Comparison of ENCODE assay signal across 8 cellular contexts in the genomic region with DNA sequence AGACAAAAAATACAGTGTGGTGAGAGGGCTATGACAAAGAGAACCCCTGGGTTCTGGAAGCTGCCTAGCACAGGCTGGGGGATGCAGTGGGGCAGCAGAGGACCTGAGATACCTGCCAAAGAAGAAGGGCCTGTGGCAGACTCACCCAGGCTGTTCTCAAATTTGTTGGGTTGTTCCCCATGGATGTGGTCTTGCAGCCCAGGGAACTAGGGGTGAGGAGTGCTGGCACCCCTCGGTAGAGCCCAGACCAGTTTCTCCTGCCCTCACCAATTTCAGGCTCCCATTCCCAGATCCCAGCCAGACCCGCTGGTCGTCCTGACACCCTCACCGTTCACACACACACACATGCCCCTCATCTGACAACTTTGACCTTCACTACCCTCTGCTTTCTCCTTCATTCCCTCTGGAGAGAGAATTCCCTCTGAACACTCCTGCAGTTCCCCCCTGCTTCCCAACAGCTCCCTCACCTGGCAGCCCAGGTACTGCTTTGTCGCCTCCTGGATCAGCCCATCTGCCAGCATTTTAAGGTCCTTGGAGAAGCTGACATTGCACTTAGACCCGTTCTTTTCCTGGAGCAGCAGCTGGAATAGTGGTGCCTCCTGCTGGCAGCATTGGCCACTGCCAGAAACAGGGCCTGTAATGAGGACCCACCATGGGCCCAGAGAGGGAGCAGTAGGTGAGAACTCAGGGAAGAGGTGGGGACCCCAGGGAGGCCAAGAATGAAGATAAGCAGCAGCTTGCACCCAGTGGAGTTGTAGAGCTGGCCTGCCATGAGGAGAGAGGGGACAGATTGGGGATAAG. TPM values are rescaled to one million over a fixed set of nuclear protein-coding genes. Genes with fewer than 3 reads are reported as not detected.
DNase-seq lines count a peak whose midpoint lies in the region; ATAC-seq, FAIRE-seq and TF ChIP-seq lines count a peak whose summit lies in the region.

No MANE protein-coding gene starts in this region.

- TF ChIP-seq CTCF in endothelial cell of umbilical vein (IDR thresholded peaks at IDR 0.05; ENCODE audit: extremely low read depth in 1 of 2, insufficient read depth in 1 of 2, low read depth in 1 of 2, low read length in 2 of 2), result peak; percentile 89 to 96

- peak overlapping the region in 1 of 2 experiments; percentile 16 for H3K18ac ChIP-seq in mesenchymal stem cell (ENCODE audit: low read depth in 1 of 2, low read length in 2 of 2)

- POLR2A ChIA-PET in endothelial cell of umbilical vein (lab: Charles Lee), result interaction anchor here (0.6 kb wide), 1 partner anchor 8 kb away, joined by 5 read pairs; no protein-coding TSS in a partner anchor

- peak; percentile 47 for ATAC-seq in HG02798 (IDR thresholded peaks at IDR 0.05; ENCODE audit: poor library complexity, unreplicated experiment)
- ATAC-seq in HG02973 (IDR thresholded peaks at IDR 0.05; ENCODE audit: unreplicated experiment), result no peak

- H3K9me3 ChIP-seq in endothelial cell of umbilical vein (replicated peaks; ENCODE audit: control insufficient read depth, insufficient read depth, low read length), result no peaks in the 10 kb centered on the region
- no peaks in the 10 kb centered on the region for H3K9me3 ChIP-seq in mesenchymal stem cell (ENCODE audit: control insufficient read depth, low read length)

- H3K9ac ChIP-seq in endothelial cell of umbilical vein (replicated peaks; ENCODE audit: extremely low read depth, insufficient read depth, low read length), result no peak overlapping the region
- peak overlapping the region; percentile 89 for H3K9ac ChIP-seq in mesenchymal stem cell (ENCODE audit: low read length)

- no TSS peak for BruUV-seq in endothelial cell of umbilical vein (replicated peaks; lab: Mats Ljungman, UMichigan)

- no peak overlapping the region for H2BK5ac ChIP-seq in mesenchymal stem cell (ENCODE audit: low read depth, low read length, poor library complexity, severe bottlenecking)

- intact Hi-C loops in endothelial cell of umbilical vein (cut with micrococcal nuclease), result loop anchor here (1.0 to 5.0 kb wide), 6 partner anchors 8 to 91 kb away; partner anchors contain the start of genes CD63, ORMDL2 and SARNP

- DNase-seq in Daoy (ENCODE audit: low read depth) (peak; percentile 66), NCI-H446 treated with DMSO at 0.1 percent for 48 hours (lab: John Stamatoyannopoulos, UW) (peak; percentile 27), endothelial cell of umbilical vein (ENCODE audit: low read depth, low spot score) (peak; percentile 69), mesenchymal stem cell (peak; percentile 68), superior temporal gyrus (ENCODE audit: extremely low spot score) (peak; percentile 75)
- peak; percentile 45 to 51 for DNase-seq in activated CD4-positive, alpha-beta T cell treated with anti-CD3 and anti-CD28 coated beads, Interleukin-2, amount 50 U/mL, for 4 hours

- H3K4ac ChIP-seq in mesenchymal stem cell (ENCODE audit: low read depth in 1 of 2, low read length in 2 of 2), result no peak overlapping the region

- H3K9me1 ChIP-seq in endothelial cell of umbilical vein (replicated peaks; ENCODE audit: control insufficient read depth, extremely low read depth, insufficient read depth, low read length), result no peaks in the 10 kb centered on the region

- peak overlapping the region in 1 of 2 experiments; percentile 81 for H3K23ac ChIP-seq in mesenchymal stem cell (ENCODE audit: low read length in 2 of 2)

- H2AFZ ChIP-seq in endothelial cell of umbilical vein (ENCODE audit: low read depth, low read length) (no peak overlapping the region), mesenchymal stem cell (ENCODE audit: low read depth, low read length) (peak overlapping the region; percentile 36)

- H4K8ac ChIP-seq in mesenchymal stem cell (ENCODE audit: low read length), result peak overlapping the region; percentile 89

- no peak overlapping the region for H3K4me2 ChIP-seq in endothelial cell of umbilical vein (ENCODE audit: insufficient read depth, low read length)
- H3K4me2 ChIP-seq in mesenchymal stem cell (ENCODE audit: low read length, poor library complexity, severe bottlenecking), result no peak overlapping the region

- H2BK15ac ChIP-seq in mesenchymal stem cell (ENCODE audit: low read depth, poor library complexity, severe bottlenecking), result peak overlapping the region; percentile 80

- H3K27ac ChIP-seq in endothelial cell of umbilical vein (ENCODE audit: insufficient read depth, low read depth, low read length) (no peak overlapping the region), mesenchymal stem cell (ENCODE audit: low read length, poor library complexity, severe bottlenecking) (no peak overlapping the region)

- H2BK120ac ChIP-seq in mesenchymal stem cell (ENCODE audit: low read depth, low read length), result no peak overlapping the region

- FAIRE-seq in endothelial cell of umbilical vein (lab: Jason Lieb, UNC), result peak; percentile 83

- no peak for TF ChIP-seq POLR2A in endothelial cell of umbilical vein (IDR thresholded peaks at IDR 0.05; ENCODE audit: low read depth, low read length)

- H2BK12ac ChIP-seq in mesenchymal stem cell (ENCODE audit: low read length in 2 of 2), result peak overlapping the region in 1 of 2 experiments; percentile 17

- H4K91ac ChIP-seq in mesenchymal stem cell (ENCODE audit: low read length), result no peak overlapping the region

- peaks cover 7% of the 10 kb centered on the region for H3K79me1 ChIP-seq in mesenchymal stem cell (replicated peaks; ENCODE audit: low read length, poor library complexity, severe bottlenecking)

- no peak overlapping the region for H3K4me3 ChIP-seq in endothelial cell of umbilical vein (replicated peaks in 1 of 3; ENCODE audit: insufficient read depth in 1 of 3, low read depth in 1 of 3, low read length in 3 of 3)
- peak overlapping the region in 1 of 2 experiments; percentile 83 for H3K4me3 ChIP-seq in mesenchymal stem cell (ENCODE audit: insufficient read depth in 1 of 2, low read depth in 1 of 2, low read length in 2 of 2)

- no peak overlapping the region for H2AK5ac ChIP-seq in mesenchymal stem cell (ENCODE audit: low read length, severe bottlenecking)

- H3K36me3 ChIP-seq in endothelial cell of umbilical vein (ENCODE audit: control insufficient read depth in 2 of 2, extremely low read depth in 1 of 2, insufficient read depth in 2 of 2, low read length in 2 of 2) (no peaks in the 10 kb centered on the region), mesenchymal stem cell (ENCODE audit: control insufficient read depth in 1 of 2, insufficient read depth in 2 of 2, low read depth in 1 of 2, low read length in 2 of 2) (peaks cover 4 to 6% of the 10 kb centered on the region in 2 experiments)

- H3K79me2 ChIP-seq in endothelial cell of umbilical vein (ENCODE audit: control insufficient read depth, insufficient read depth, low read length), result no peaks in the 10 kb centered on the region

- dilution Hi-C loops in endothelial cell of umbilical vein (cut with MboI; ENCODE audit: extremely low pct_ligation_motif_present, low sequenced_read_pairs), result no loop called here

- CTCF ChIA-PET in endothelial cell of umbilical vein (lab: Charles Lee), result interaction anchor here (0.6 to 8.2 kb wide), 18 partner anchors 7 to 548 kb away, joined by 3 to 151 read pairs (median 7); partner anchors contain the start of genes BLOC1S1, CD63, RAB5B and RDH5

- H4K20me1 ChIP-seq in endothelial cell of umbilical vein (replicated peaks; ENCODE audit: control insufficient read depth, extremely low read depth, insufficient read depth, low read length), result no peaks in the 10 kb centered on the region

- H3K14ac ChIP-seq in mesenchymal stem cell (ENCODE audit: low read length in 2 of 2), result no peak overlapping the region

- WGBS in mesenchymal stem cell, result 52% methylated on average over 6 of the region's 6 CpGs

- H3K27me3 ChIP-seq in endothelial cell of umbilical vein (ENCODE audit: control insufficient read depth in 2 of 2, insufficient read depth in 2 of 2, low read length in 2 of 2), result no peaks in the 10 kb centered on the region
- no peaks in the 10 kb centered on the region for H3K27me3 ChIP-seq in mesenchymal stem cell (ENCODE audit: control insufficient read depth in 1 of 2, insufficient read depth in 1 of 2, low read length in 2 of 2)

- H3K4me1 ChIP-seq in endothelial cell of umbilical vein (ENCODE audit: control insufficient read depth, extremely low read depth, insufficient read depth, low read length) (peaks cover 11% of the 10 kb centered on the region), mesenchymal stem cell (ENCODE audit: control insufficient read depth, insufficient read depth, low read depth, low read length) (peaks cover 11% of the 10 kb centered on the region)

RNA-seq across cellular contexts. Expression of gene GDF11, which starts 5.9 kb away (rescaled TPM):
- 1.5 and 2.5 TPM in 2 replicates for total RNA-seq in Daoy (2014; rRNA removed; shearing (Covaris generic))
- 18.7 and 19.8 TPM in 2 replicates for total RNA-seq in endothelial cell of umbilical vein
- 10.0 and 11.6 TPM in 2 replicates for polyA plus RNA-seq in endothelial cell of umbilical vein
- polyA plus RNA-seq in endothelial cell of umbilical vein (2011; cell fraction: cytosol; rRNA removed), result 7.6 and 9.6 TPM in 2 replicates
- 4.3 and 4.6 TPM in 2 replicates for polyA plus RNA-seq in endothelial cell of umbilical vein (2011; cell fraction: nucleus; rRNA removed)
- 18.4 and 22.3 TPM in 2 replicates for polyA plus RNA-seq in endothelial cell of umbilical vein (2012)
- 7.5 and 10.6 TPM in 2 replicates for polyA minus RNA-seq in endothelial cell of umbilical vein
- polyA minus RNA-seq in endothelial cell of umbilical vein (2011; cell fraction: cytosol; rRNA and poly(A)+ RNA removed), result 3.0 TPM
- 2.3 and 5.0 TPM in 2 replicates for polyA minus RNA-seq in endothelial cell of umbilical vein (2011; cell fraction: nucleus; rRNA and poly(A)+ RNA removed)
- polyA plus RNA-seq in mesenchymal stem cell (2013, experiment 1 of 2), result 23.3 TPM
- polyA plus RNA-seq in mesenchymal stem cell (2013, experiment 2 of 2), result 21.7 TPM

RNA-seq across cellular contexts. Expression of gene CD63, which starts 8.2 kb away (rescaled TPM):
- 638 and 824 TPM in 2 replicates for total RNA-seq in Daoy (2014; rRNA removed; shearing (Covaris generic))
- total RNA-seq in endothelial cell of umbilical vein, result 1,054 and 1,063 TPM in 2 replicates
- 1,429 and 1,536 TPM in 2 replicates for polyA plus RNA-seq in endothelial cell of umbilical vein
- polyA plus RNA-seq in endothelial cell of umbilical vein (2011; cell fraction: cytosol; rRNA removed), result 1,126 and 1,307 TPM in 2 replicates
- polyA plus RNA-seq in endothelial cell of umbilical vein (2011; cell fraction: nucleus; rRNA removed), result 455 and 538 TPM in 2 replicates
- 1,051 and 1,290 TPM in 2 replicates for polyA plus RNA-seq in endothelial cell of umbilical vein (2012)
- 582 and 611 TPM in 2 replicates for polyA minus RNA-seq in endothelial cell of umbilical vein
- polyA minus RNA-seq in endothelial cell of umbilical vein (2011; cell fraction: cytosol; rRNA and poly(A)+ RNA removed), result 121 TPM
- 62.3 and 71.7 TPM in 2 replicates for polyA minus RNA-seq in endothelial cell of umbilical vein (2011; cell fraction: nucleus; rRNA and poly(A)+ RNA removed)
- 3,698 TPM for polyA plus RNA-seq in mesenchymal stem cell (2013, experiment 1 of 2)
- polyA plus RNA-seq in mesenchymal stem cell (2013, experiment 2 of 2), result 3,754 TPM

RNA-seq across cellular contexts. Expression of gene RDH5, which starts 16.8 kb away (rescaled TPM):
- 2.2 and 4.5 TPM in 2 replicates for total RNA-seq in Daoy (2014; rRNA removed; shearing (Covaris generic))
- 2.7 and 6.1 TPM in 2 replicates for total RNA-seq in endothelial cell of umbilical vein
- polyA plus RNA-seq in endothelial cell of umbilical vein, result 3.5 and 3.7 TPM in 2 replicates
- polyA plus RNA-seq in endothelial cell of umbilical vein (2011; cell fraction: cytosol; rRNA removed), result 1.1 and 1.7 TPM in 2 replicates
- 23.5 and 25.0 TPM in 2 replicates for polyA plus RNA-seq in endothelial cell of umbilical vein (2011; cell fraction: nucleus; rRNA removed)
- polyA plus RNA-seq in endothelial cell of umbilical vein (2012), result 1.0 and 1.1 TPM in 2 replicates
- polyA minus RNA-seq in endothelial cell of umbilical vein, result 3.8 and 5.9 TPM in 2 replicates
- not detected for polyA minus RNA-seq in endothelial cell of umbilical vein (2011; cell fraction: cytosol; rRNA and poly(A)+ RNA removed)
- 7.7 and 8.9 TPM in 2 replicates for polyA minus RNA-seq in endothelial cell of umbilical vein (2011; cell fraction: nucleus; rRNA and poly(A)+ RNA removed)
- 1.1 TPM for polyA plus RNA-seq in mesenchymal stem cell (2013, experiment 1 of 2)
- polyA plus RNA-seq in mesenchymal stem cell (2013, experiment 2 of 2), result 1.1 TPM

RNA-seq across cellular contexts. Expression of gene BLOC1S1, which starts 21.1 kb away (rescaled TPM):
- total RNA-seq in Daoy (2014; rRNA removed; shearing (Covaris generic)), result 112 and 135 TPM in 2 replicates
- 84.1 and 85.6 TPM in 2 replicates for total RNA-seq in endothelial cell of umbilical vein
- 192 and 197 TPM in 2 replicates for polyA plus RNA-seq in endothelial cell of umbilical vein
- polyA plus RNA-seq in endothelial cell of umbilical vein (2011; cell fraction: cytosol; rRNA removed), result 217 and 240 TPM in 2 replicates
- polyA plus RNA-seq in endothelial cell of umbilical vein (2011; cell fraction: nucleus; rRNA removed), result 62.4 and 64.8 TPM in 2 replicates
- 96.7 and 111 TPM in 2 replicates for polyA plus RNA-seq in endothelial cell of umbilical vein (2012)
- polyA minus RNA-seq in endothelial cell of umbilical vein, result 37.9 and 73.5 TPM in 2 replicates
- 45.3 TPM for polyA minus RNA-seq in endothelial cell of umbilical vein (2011; cell fraction: cytosol; rRNA and poly(A)+ RNA removed)
- polyA minus RNA-seq in endothelial cell of umbilical vein (2011; cell fraction: nucleus; rRNA and poly(A)+ RNA removed), result 10.3 and 10.6 TPM in 2 replicates
- 95.3 TPM for polyA plus RNA-seq in mesenchymal stem cell (2013, experiment 1 of 2)
- 97.2 TPM for polyA plus RNA-seq in mesenchymal stem cell (2013, experiment 2 of 2)

RNA-seq across cellular contexts. Expression of gene ITGA7, which starts 29.3 kb away (rescaled TPM):
- total RNA-seq in Daoy (2014; rRNA removed; shearing (Covaris generic)), result 2.4 and 3.4 TPM in 2 replicates
- total RNA-seq in endothelial cell of umbilical vein, result 0.84 and 1.0 TPM in 2 replicates
- polyA plus RNA-seq in endothelial cell of umbilical vein, result 0.41 and 0.67 TPM in 2 replicates
- polyA plus RNA-seq in endothelial cell of umbilical vein (2011; cell fraction: cytosol; rRNA removed), result 0.21 and 0.28 TPM in 2 replicates
- 4.0 and 5.0 TPM in 2 replicates for polyA plus RNA-seq in endothelial cell of umbilical vein (2011; cell fraction: nucleus; rRNA removed)
- 0.15 and 0.20 TPM in 2 replicates for polyA plus RNA-seq in endothelial cell of umbilical vein (2012)
- polyA minus RNA-seq in endothelial cell of umbilical vein, result 0.70 and 2.0 TPM in 2 replicates
- not detected for polyA minus RNA-seq in endothelial cell of umbilical vein (2011; cell fraction: cytosol; rRNA and poly(A)+ RNA removed)
- polyA minus RNA-seq in endothelial cell of umbilical vein (2011; cell fraction: nucleus; rRNA and poly(A)+ RNA removed), result 0.82 and 1.2 TPM in 2 replicates
- polyA plus RNA-seq in mesenchymal stem cell (2013, experiment 1 of 2), result 0.30 TPM
- 0.23 TPM for polyA plus RNA-seq in mesenchymal stem cell (2013, experiment 2 of 2)
